8 cellular contexts compared by ENCODE assay signal in the genomic region with DNA sequence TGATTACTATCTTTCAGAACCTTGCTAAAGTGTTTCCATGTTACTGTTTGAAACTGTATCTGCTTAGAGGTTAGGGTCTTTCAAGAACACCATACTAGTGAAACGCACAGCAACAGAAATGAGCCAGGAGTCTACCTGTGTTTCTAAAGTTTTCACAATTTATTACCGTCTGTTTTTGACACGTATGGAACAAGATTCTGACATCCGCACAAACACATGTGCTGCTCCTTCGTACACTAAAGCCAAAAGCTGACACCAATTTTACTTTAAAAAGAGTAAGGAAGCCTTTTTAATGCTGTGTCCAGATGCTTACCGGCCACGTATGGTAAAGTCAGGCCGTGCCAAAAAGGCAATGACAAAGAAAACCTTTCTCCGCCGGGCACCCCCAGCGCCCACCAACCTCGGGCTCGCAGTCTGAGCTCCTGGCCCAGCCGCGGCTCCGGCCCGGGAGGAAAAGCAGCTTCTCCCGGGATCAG. TPM values are rescaled to one million over a fixed set of nuclear protein-coding genes. Genes with fewer than 3 reads are reported as not detected.
DNase-seq lines count a peak whose midpoint lies in the region; TF ChIP-seq lines count a peak whose summit lies in the region.

No MANE protein-coding gene starts in this region.

- H3K4me3 ChIP-seq in MG63 (peak overlapping the region; percentile 80), parathyroid adenoma (ENCODE audit: low read depth, low read length) (peak overlapping the region; percentile 73)

- H3K27me3 ChIP-seq in MG63 (no peaks in the 10 kb centered on the region), parathyroid adenoma (ENCODE audit: control insufficient read depth, insufficient read depth, low read length) (no peaks in the 10 kb centered on the region)

- H3K9me3 ChIP-seq in MG63: no peaks in the 10 kb centered on the region
- no peaks in the 10 kb centered on the region for H3K9me3 ChIP-seq in parathyroid adenoma (ENCODE audit: control insufficient read depth, low read length)

- peak overlapping the region; percentile 73 for H3K27ac ChIP-seq in parathyroid adenoma

- TF ChIP-seq CTCF in endothelial cell (IDR thresholded peaks at IDR 0.05; ENCODE audit: unreplicated experiment) (no peak), parathyroid adenoma (IDR thresholded peaks at IDR 0.05) (no peak)

- H3K79me2 ChIP-seq in parathyroid adenoma: no peaks in the 10 kb centered on the region

- peak overlapping the region; percentile 34 for H3K9ac ChIP-seq in parathyroid adenoma

- H3K36me3 ChIP-seq in MG63 (peaks cover 54% of the 10 kb centered on the region), parathyroid adenoma (ENCODE audit: control insufficient read depth, insufficient read depth, low read length) (no peaks in the 10 kb centered on the region)

- no peak for DNase-seq in T-helper 2 cell treated with Interferon-gamma antibody and Interleukin-4, amounts not matched to agents 5 μg/mL and 100 μg/mL, for 36 hours (ENCODE audit: low spot score)
- no peak for DNase-seq in T-helper 2 cell
- DNase-seq in MG63: peak; percentile 4
- no peak for DNase-seq in endothelial cell (ENCODE audit: low spot score)
- no peak for DNase-seq in SW480 (ENCODE audit: low spot score)
- no peak for DNase-seq in GF-D8 (lab: John Stamatoyannopoulos, UW)
- no peak for DNase-seq in stimulated activated CD4-positive, alpha-beta T cell treated with anti-CD3 and anti-CD28 coated beads, Interleukin-15, amount 100 ng/mL, for 24 hours

- peak overlapping the region; percentile 89 for H3K27ac Mint-ChIP-seq in T-helper 2 cell treated with Interferon-gamma antibody and Interleukin-4, amounts not matched to agents 5 μg/mL and 100 μg/mL, for 36 hours
- H3K27ac Mint-ChIP-seq in endothelial cell (ENCODE audit: unreplicated experiment): no peak overlapping the region

- H3K4me2 ChIP-seq in parathyroid adenoma (ENCODE audit: low read length): peak overlapping the region; percentile 76

- H3K4me1 Mint-ChIP-seq in T-helper 2 cell treated with Interferon-gamma antibody and Interleukin-4, amounts not matched to agents 5 μg/mL and 100 μg/mL, for 36 hours (ENCODE audit: low read depth): peaks cover 35% of the 10 kb centered on the region
- peaks cover 16% of the 10 kb centered on the region for H3K4me1 Mint-ChIP-seq in endothelial cell (ENCODE audit: unreplicated experiment)

- peak overlapping the region; percentile 87 for H3K4me3 Mint-ChIP-seq in T-helper 2 cell treated with Interferon-gamma antibody and Interleukin-4, amounts not matched to agents 5 μg/mL and 100 μg/mL, for 36 hours
- peak overlapping the region; percentile 81 for H3K4me3 Mint-ChIP-seq in endothelial cell (ENCODE audit: unreplicated experiment)

- H3K27me3 Mint-ChIP-seq in T-helper 2 cell treated with Interferon-gamma antibody and Interleukin-4, amounts not matched to agents 5 μg/mL and 100 μg/mL, for 36 hours (ENCODE audit: low read depth): peaks cover 14% of the 10 kb centered on the region
- peaks cover 7% of the 10 kb centered on the region for H3K27me3 Mint-ChIP-seq in endothelial cell (ENCODE audit: unreplicated experiment)

- H3K36me3 Mint-ChIP-seq in T-helper 2 cell treated with Interferon-gamma antibody and Interleukin-4, amounts not matched to agents 5 μg/mL and 100 μg/mL, for 36 hours (ENCODE audit: low read depth): peaks cover 47% of the 10 kb centered on the region
- peaks cover 25% of the 10 kb centered on the region for H3K36me3 Mint-ChIP-seq in endothelial cell (ENCODE audit: low read depth, unreplicated experiment)

- H3K4me1 ChIP-seq in parathyroid adenoma: peaks cover 3% of the 10 kb centered on the region

- no peaks in the 10 kb centered on the region for H3K9me3 Mint-ChIP-seq in T-helper 2 cell treated with Interferon-gamma antibody and Interleukin-4, amounts not matched to agents 5 μg/mL and 100 μg/mL, for 36 hours
- H3K9me3 Mint-ChIP-seq in endothelial cell (ENCODE audit: unreplicated experiment): no peaks in the 10 kb centered on the region

- peak overlapping the region; percentile 75 for H2AFZ ChIP-seq in parathyroid adenoma

RNA-seq across cellular contexts. Expression of gene RPS4X, which starts 0.5 kb away (rescaled TPM):
- 967 and 1,437 TPM in 2 replicates for total RNA-seq in MG63 (2014; rRNA removed; shearing (Covaris generic); ENCODE audit: low replicate concordance)
- total RNA-seq in endothelial cell (ENCODE audit: unreplicated experiment): 975 TPM

RNA-seq across cellular contexts. Expression of gene CITED1, which starts 29.2 kb away (rescaled TPM):
- total RNA-seq in MG63 (2014; rRNA removed; shearing (Covaris generic); ENCODE audit: low replicate concordance): 1.0 TPM in 1 of 2 replicates, not detected in the other
- total RNA-seq in endothelial cell (ENCODE audit: unreplicated experiment): 3.2 TPM

RNA-seq across cellular contexts. Expression of gene ERCC6L, which starts 37.7 kb away (rescaled TPM):
- 4.3 and 6.2 TPM in 2 replicates for total RNA-seq in MG63 (2014; rRNA removed; shearing (Covaris generic); ENCODE audit: low replicate concordance)
- 1.7 TPM for total RNA-seq in endothelial cell (ENCODE audit: unreplicated experiment)
